Comparison of ENCODE assay signal across 8 cellular contexts in genomic region chr1:202888204-202888506, GRCh38. TPM values are rescaled to one million over a fixed set of nuclear protein-coding genes. Genes with fewer than 3 reads are reported as not detected.
DNase-seq lines count a peak whose midpoint lies in the region; ATAC-seq and TF ChIP-seq lines count a peak whose summit lies in the region.

No MANE protein-coding gene starts in this region.

- H3K27me3 ChIP-seq in cardiac muscle cell (no peaks in the 10 kb centered on the region), adipocyte (replicated peaks; ENCODE audit: control insufficient read depth, insufficient read depth, low read length) (no peaks in the 10 kb centered on the region), thoracic aorta (replicated peaks; ENCODE audit: insufficient read depth) (no peaks in the 10 kb centered on the region)

- H3K4me1 ChIP-seq in cardiac muscle cell (ENCODE audit: low read depth) (peaks cover 5% of the 10 kb centered on the region), adipocyte (ENCODE audit: control insufficient read depth, insufficient read depth, low read length) (peaks cover 8% of the 10 kb centered on the region), thoracic aorta (ENCODE audit: control insufficient read depth in 1 of 2, low read depth in 2 of 2) (peaks cover 6 to 13% of the 10 kb centered on the region in 2 donors)

- TF ChIP-seq CTCF in cardiac muscle cell (IDR thresholded peaks at IDR 0.05; ENCODE audit: low read depth, low read length) (no peak), thoracic aorta (IDR thresholded peaks at IDR 0.05) (no peak)

- peak overlapping the region; percentile 95 for H3K9ac ChIP-seq in adipocyte (ENCODE audit: low read length)

- H3K36me3 ChIP-seq in cardiac muscle cell: peaks cover 13% of the 10 kb centered on the region
- H3K36me3 ChIP-seq in adipocyte (ENCODE audit: control insufficient read depth, insufficient read depth, low read length, severe bottlenecking): peaks cover 30% of the 10 kb centered on the region
- H3K36me3 ChIP-seq in thoracic aorta: peaks cover 11% of the 10 kb centered on the region

- intact Hi-C loops in Right ventricle myocardium superior (cut with DNase I): no loop called here

- H3K9me3 ChIP-seq in cardiac muscle cell (ENCODE audit: low read depth): no peaks in the 10 kb centered on the region
- H3K9me3 ChIP-seq in adipocyte (ENCODE audit: control insufficient read depth, low read length): no peaks in the 10 kb centered on the region
- no peaks in the 10 kb centered on the region for H3K9me3 ChIP-seq in thoracic aorta

- no peak for ATAC-seq in Right ventricle myocardium superior (ENCODE audit: poor library complexity)
- ATAC-seq in thoracic aorta (ENCODE audit: insufficient number of reproducible peaks, low FRiP score, low read depth): peak; percentile 1

- peak overlapping the region; percentile 75 for H3K27ac ChIP-seq in cardiac muscle cell
- H3K27ac ChIP-seq in thoracic aorta: peak overlapping the region; percentile 74 to 82

- DNase-seq in cardiac muscle cell (ENCODE audit: low read depth in 1 of 2, low spot score in 1 of 2) (no peak), Right ventricle myocardium superior (no peak), adipocyte (ENCODE audit: low read depth) (no peak), kidney glomerular epithelial cell (lab: John Stamatoyannopoulos, UW) (peak; percentile 23), thoracic aorta (ENCODE audit: low spot score) (no peak), OCI-M2 (lab: John Stamatoyannopoulos, UW; ENCODE audit: unreplicated experiment) (no peak), epidermal melanocyte (ENCODE audit: insufficient read length, low spot score) (no peak)
- DNase-seq in activated CD4-positive, CD25-positive, alpha-beta regulatory T cell (lab: John Stamatoyannopoulos, UW): no peak

- H3K4me3 ChIP-seq in cardiac muscle cell (peak overlapping the region; percentile 90), adipocyte (ENCODE audit: low read length) (peak overlapping the region; percentile 90), thoracic aorta (peak overlapping the region; percentile 88)

RNA-seq across cellular contexts. Expression of gene RABIF, which starts 0.8 kb away (rescaled TPM):
- total RNA-seq in cardiac muscle cell: 2.9 and 6.4 TPM in 2 replicates
- polyA plus RNA-seq in cardiac muscle cell: 7.7 and 22.6 TPM in 2 replicates
- 4.5 TPM for total RNA-seq in Right ventricle myocardium superior
- total RNA-seq in thoracic aorta: 1 to 10 TPM; 5.0 to 6.0 TPM

RNA-seq across cellular contexts. Expression of gene KLHL12, which starts 38.9 kb away (rescaled TPM):
- total RNA-seq in cardiac muscle cell (24.4 and 39.3 TPM in 2 replicates), Right ventricle myocardium superior (19.4 TPM), thoracic aorta (10 to 100 TPM; 12.6 to 18.5 TPM)
- 37.4 and 42.0 TPM in 2 replicates for polyA plus RNA-seq in cardiac muscle cell
